Comparison of ENCODE assay signal across 1 cellular context in genomic region chr20:49480236-49480635, GRCh38.
TF ChIP-seq lines count a peak whose summit lies in the region.

No MANE protein-coding gene starts in this region.

TF ChIP-seq in HepG2, 621 proteins besides CTCF, POLR2A, EP300 and RAD21 (continued from another document):
- TF ChIP-seq ZBTB37 (CRISPR knock-in tag; IDR thresholded peaks at IDR 0.05) (no peak), PLRG1 (conservative IDR thresholded peaks at IDR 0.05) (no peak), RNF2 (conservative IDR thresholded peaks at IDR 0.05; ENCODE audit: low read depth) (no peak), ZBTB7B (CRISPR knock-in tag; IDR thresholded peaks at IDR 0.05) (no peak), SALL2 (CRISPR knock-in tag; IDR thresholded peaks at IDR 0.05) (no peak), ZNF704 (CRISPR knock-in tag; IDR thresholded peaks at IDR 0.05; ENCODE audit: borderline replicate concordance) (no peak)
